In genomic region chr5:90558344-90559192, GRCh38 we compare ENCODE assay signal across 9 cellular contexts. TPM values are rescaled to one million over a fixed set of nuclear protein-coding genes. Genes with fewer than 3 reads are reported as not detected.
DNase-seq lines count a peak whose midpoint lies in the region; ATAC-seq lines count a peak whose summit lies in the region.
"Had no signal": no experiment of that assay in that cellular context is flagged by ENCODE, and none has a peak within 500 bp of the region (broad histone marks: within the 10 kb centered on the region; RNA-seq: fewer than 3 reads in every experiment).

A gene with protein sequence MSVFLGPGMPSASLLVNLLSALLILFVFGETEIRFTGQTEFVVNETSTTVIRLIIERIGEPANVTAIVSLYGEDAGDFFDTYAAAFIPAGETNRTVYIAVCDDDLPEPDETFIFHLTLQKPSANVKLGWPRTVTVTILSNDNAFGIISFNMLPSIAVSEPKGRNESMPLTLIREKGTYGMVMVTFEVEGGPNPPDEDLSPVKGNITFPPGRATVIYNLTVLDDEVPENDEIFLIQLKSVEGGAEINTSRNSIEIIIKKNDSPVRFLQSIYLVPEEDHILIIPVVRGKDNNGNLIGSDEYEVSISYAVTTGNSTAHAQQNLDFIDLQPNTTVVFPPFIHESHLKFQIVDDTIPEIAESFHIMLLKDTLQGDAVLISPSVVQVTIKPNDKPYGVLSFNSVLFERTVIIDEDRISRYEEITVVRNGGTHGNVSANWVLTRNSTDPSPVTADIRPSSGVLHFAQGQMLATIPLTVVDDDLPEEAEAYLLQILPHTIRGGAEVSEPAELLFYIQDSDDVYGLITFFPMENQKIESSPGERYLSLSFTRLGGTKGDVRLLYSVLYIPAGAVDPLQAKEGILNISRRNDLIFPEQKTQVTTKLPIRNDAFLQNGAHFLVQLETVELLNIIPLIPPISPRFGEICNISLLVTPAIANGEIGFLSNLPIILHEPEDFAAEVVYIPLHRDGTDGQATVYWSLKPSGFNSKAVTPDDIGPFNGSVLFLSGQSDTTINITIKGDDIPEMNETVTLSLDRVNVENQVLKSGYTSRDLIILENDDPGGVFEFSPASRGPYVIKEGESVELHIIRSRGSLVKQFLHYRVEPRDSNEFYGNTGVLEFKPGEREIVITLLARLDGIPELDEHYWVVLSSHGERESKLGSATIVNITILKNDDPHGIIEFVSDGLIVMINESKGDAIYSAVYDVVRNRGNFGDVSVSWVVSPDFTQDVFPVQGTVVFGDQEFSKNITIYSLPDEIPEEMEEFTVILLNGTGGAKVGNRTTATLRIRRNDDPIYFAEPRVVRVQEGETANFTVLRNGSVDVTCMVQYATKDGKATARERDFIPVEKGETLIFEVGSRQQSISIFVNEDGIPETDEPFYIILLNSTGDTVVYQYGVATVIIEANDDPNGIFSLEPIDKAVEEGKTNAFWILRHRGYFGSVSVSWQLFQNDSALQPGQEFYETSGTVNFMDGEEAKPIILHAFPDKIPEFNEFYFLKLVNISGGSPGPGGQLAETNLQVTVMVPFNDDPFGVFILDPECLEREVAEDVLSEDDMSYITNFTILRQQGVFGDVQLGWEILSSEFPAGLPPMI (N-terminal part only) (plus strand): TSS chr5:90558797. CDS start chr5:90558896, 99 bp downstream.

- H3K36me3 Mint-ChIP-seq in CD4-positive, CD25-positive, alpha-beta regulatory T cell, result no peaks in the 10 kb centered on the region

- no peak within 1 kb of the TSS for H3K4me3 ChIP-seq in CD4-positive, CD25-positive, alpha-beta regulatory T cell (ENCODE audit: low read depth, low read length)

- H3K27me3 Mint-ChIP-seq in CD4-positive, CD25-positive, alpha-beta regulatory T cell, result peaks cover 70% of the 10 kb centered on the region

- peaks cover 3% of the 10 kb centered on the region for H3K4me1 ChIP-seq in CD4-positive, CD25-positive, alpha-beta regulatory T cell (ENCODE audit: control insufficient read depth, insufficient read depth, low read length, poor library complexity, severe bottlenecking)

- H3K27ac Mint-ChIP-seq in CD4-positive, CD25-positive, alpha-beta regulatory T cell, result peak within 1 kb of the TSS in 1 of 3 donors; percentile 44

- ATAC-seq in CD4-positive, CD25-positive, alpha-beta regulatory T cell (ENCODE audit: low read depth in 2 of 2), result peak; percentile 31 to 40
- ATAC-seq in GM21360 (IDR thresholded peaks at IDR 0.05; ENCODE audit: unreplicated experiment) (peak; percentile 59), left ventricle myocardium superior (peak; percentile 94)

- no peak within 1 kb of the TSS for H3K27ac ChIP-seq in CD4-positive, CD25-positive, alpha-beta regulatory T cell (ENCODE audit: insufficient read depth, low read length, poor library complexity, severe bottlenecking)
- H3K27ac ChIP-seq: HL-60 had no signal

- DNase-seq in CD4-positive, CD25-positive, alpha-beta regulatory T cell, result no peak
- DNase-seq in NCI-H2171 treated with DMSO at 0.1 percent for 48 hours (lab: John Stamatoyannopoulos, UW) (peak; percentile 91), amygdala (lab: John Stamatoyannopoulos, UW) (peak in 53 of 56 donors; percentile 5 to 86 (median 58)), left ventricle myocardium superior (peak; percentile 44), pons (ENCODE audit: low spot score) (peak; percentile 45), GM19240 (ENCODE audit: insufficient read length, low spot score) (no peak), HCEC 1CT (no peak)

- peak within 1 kb of the TSS in 3 of 4 donors; percentile 44 to 64 (median 60) for H3K4me3 Mint-ChIP-seq in CD4-positive, CD25-positive, alpha-beta regulatory T cell

- intact Hi-C loops in left ventricle myocardium superior (cut with micrococcal nuclease), result no loop called here

- H3K9me3 Mint-ChIP-seq in CD4-positive, CD25-positive, alpha-beta regulatory T cell, result peaks cover 0 to 4% (median 0%) of the 10 kb centered on the region in 7 donors

- H3K4me1 Mint-ChIP-seq in CD4-positive, CD25-positive, alpha-beta regulatory T cell, result peaks cover 0 to 6% (median 5%) of the 10 kb centered on the region in 4 donors

- H3K36me3 ChIP-seq in CD4-positive, CD25-positive, alpha-beta regulatory T cell (ENCODE audit: control insufficient read depth, insufficient read depth, low read length), result no peaks in the 10 kb centered on the region

- peaks cover 45% of the 10 kb centered on the region for H3K27me3 ChIP-seq in CD4-positive, CD25-positive, alpha-beta regulatory T cell (ENCODE audit: control insufficient read depth, insufficient read depth, low read length)

- H3K9me3 ChIP-seq in CD4-positive, CD25-positive, alpha-beta regulatory T cell (ENCODE audit: control insufficient read depth in 2 of 2, low read length in 2 of 2), result no peaks in the 10 kb centered on the region

RNA-seq across cellular contexts. Expression of the gene that starts here (rescaled TPM):
- 0.52 TPM for total RNA-seq in CD4-positive, CD25-positive, alpha-beta regulatory T cell
- under 1 TPM in 1 of 4 donors, not detected in 3; 0.42 TPM for polyA plus RNA-seq in CD4-positive, CD25-positive, alpha-beta regulatory T cell
- total RNA-seq in left ventricle myocardium superior, result not detected

Comparison
In these comparisons a context has a peak if more than half of its experiments do, and no peak if none do; other contexts are left out.
1. Peak in ATAC-seq in CD4-positive, CD25-positive, alpha-beta regulatory T cell; RNA of the gene not detected or under 1 TPM.
2. Peak in DNase-seq and ATAC-seq in left ventricle myocardium superior; RNA of the gene not detected or under 1 TPM.
3. ATAC-seq: peak in every context shown above with its lines; median percentile 94 in left ventricle myocardium superior; 59 in GM21360; 36 in CD4-positive, CD25-positive, alpha-beta regulatory T cell.
4. DNase-seq: peak in NCI-H2171 treated with DMSO at 0.1 percent for 48 hours (single experiment), amygdala (53 of 56) and pons (single experiment); none in CD4-positive, CD25-positive, alpha-beta regulatory T cell (0 of 3), GM19240 (single experiment) and HCEC 1CT (single experiment).